In genomic region chr9:24464321-24464951, GRCh38 we compare ENCODE assay signal across 19 cellular contexts.
DNase-seq lines count a peak whose midpoint lies in the region; FAIRE-seq and TF ChIP-seq lines count a peak whose summit lies in the region.
"Had no signal": no experiment of that assay in that cellular context is flagged by ENCODE, and none has a peak within 500 bp of the region (broad histone marks: within the 10 kb centered on the region; RNA-seq: fewer than 3 reads in every experiment).

No MANE protein-coding gene starts in this region.

- H2BK15ac ChIP-seq in mesendoderm (replicated peaks; ENCODE audit: low read depth) = no peak overlapping the region

- H2BK120ac ChIP-seq in mesendoderm (ENCODE audit: low read depth, low read length) = no peak overlapping the region

- H3K4me1 ChIP-seq in mesendoderm (ENCODE audit: control insufficient read depth, low read depth, low read length) = no peaks in the 10 kb centered on the region
- H3K4me1 ChIP-seq: HAP-1, heart left ventricle, left ventricle myocardium inferior, thyroid gland had no signal

- no peak overlapping the region for H3K56ac ChIP-seq in mesendoderm (ENCODE audit: low read length)

- no peak overlapping the region for H3K4ac ChIP-seq in mesendoderm (ENCODE audit: low read depth, low read length)

- no peak overlapping the region for H2BK5ac ChIP-seq in mesendoderm (ENCODE audit: low read length)

- no peaks in the 10 kb centered on the region for H3K36me3 Mint-ChIP-seq in endothelial cell (ENCODE audit: low read depth, unreplicated experiment)
- no peaks in the 10 kb centered on the region for H3K36me3 Mint-ChIP-seq in activated naive CD8-positive, alpha-beta T cell treated with anti-CD3 and anti-CD28 coated beads for 36 hours
- H3K36me3 Mint-ChIP-seq: brain had no signal

- no peak for TF ChIP-seq CTCF in endothelial cell (IDR thresholded peaks at IDR 0.05; ENCODE audit: unreplicated experiment)

- H3K27me3 Mint-ChIP-seq in endothelial cell (ENCODE audit: unreplicated experiment) = no peaks in the 10 kb centered on the region
- H3K27me3 Mint-ChIP-seq in activated naive CD8-positive, alpha-beta T cell treated with anti-CD3 and anti-CD28 coated beads for 36 hours = no peaks in the 10 kb centered on the region

- H3K79me2 ChIP-seq in mesendoderm (ENCODE audit: control insufficient read depth, insufficient read depth, low read length) = no peaks in the 10 kb centered on the region

- FAIRE-seq in H54 (lab: Jason Lieb, UNC) = peak; percentile 89
- FAIRE-seq: endometrium had no signal

- peak overlapping the region; percentile 72 for H3K27ac Mint-ChIP-seq in endothelial cell (ENCODE audit: unreplicated experiment)
- H3K27ac Mint-ChIP-seq in activated naive CD8-positive, alpha-beta T cell treated with anti-CD3 and anti-CD28 coated beads for 36 hours = no peak overlapping the region
- H3K27ac Mint-ChIP-seq: brain had no signal

- no peak overlapping the region for H3K4me3 Mint-ChIP-seq in endothelial cell (ENCODE audit: unreplicated experiment)
- no peak overlapping the region for H3K4me3 Mint-ChIP-seq in activated naive CD8-positive, alpha-beta T cell treated with anti-CD3 and anti-CD28 coated beads for 36 hours
- H3K4me3 Mint-ChIP-seq: brain had no signal

- peaks cover 7% of the 10 kb centered on the region for H3K4me1 Mint-ChIP-seq in endothelial cell (ENCODE audit: unreplicated experiment)
- H3K4me1 Mint-ChIP-seq in activated naive CD8-positive, alpha-beta T cell treated with anti-CD3 and anti-CD28 coated beads for 36 hours = no peaks in the 10 kb centered on the region

- H3K18ac ChIP-seq in mesendoderm (ENCODE audit: low read length) = no peak overlapping the region

- H4K5ac ChIP-seq in mesendoderm (ENCODE audit: low read length) = no peak overlapping the region

- peak overlapping the region; percentile 30 for H3K27ac ChIP-seq in mesendoderm (ENCODE audit: low read depth, low read length)
- H3K27ac ChIP-seq: heart left ventricle, left ventricle myocardium inferior, SK-N-MC, thyroid gland had no signal

- H3K27me3 ChIP-seq in mesendoderm (ENCODE audit: insufficient read depth, low read length, poor library complexity) = no peaks in the 10 kb centered on the region
- H3K27me3 ChIP-seq: heart left ventricle, thyroid gland had no signal

- H3K9ac ChIP-seq in mesendoderm (ENCODE audit: low read length) = no peak overlapping the region

- no peak overlapping the region for H3K4me2 ChIP-seq in mesendoderm (ENCODE audit: low read length)

- H3K9me3 Mint-ChIP-seq in endothelial cell (ENCODE audit: unreplicated experiment) = no peaks in the 10 kb centered on the region
- peaks cover 10% of the 10 kb centered on the region for H3K9me3 Mint-ChIP-seq in activated naive CD8-positive, alpha-beta T cell treated with anti-CD3 and anti-CD28 coated beads for 36 hours
- H3K9me3 Mint-ChIP-seq: brain had no signal

- H3K36me3 ChIP-seq in mesendoderm (ENCODE audit: control insufficient read depth, insufficient read depth, low read length) = no peaks in the 10 kb centered on the region
- H3K36me3 ChIP-seq: HAP-1, heart left ventricle, left ventricle myocardium inferior, thyroid gland had no signal

- no peak overlapping the region for H3K4me3 ChIP-seq in mesendoderm (ENCODE audit: low read length)
- H3K4me3 ChIP-seq: HAP-1, heart left ventricle, left ventricle myocardium inferior, SK-N-MC, thyroid gland had no signal

- DNase-seq in H54 (ENCODE audit: insufficient read length, low spot score) (no peak), NCI-H69 (lab: John Stamatoyannopoulos, UW) (peak; percentile 90), endothelial cell (ENCODE audit: low spot score) (no peak), mesendoderm (peak; percentile 92), NCI-H1694 (lab: John Stamatoyannopoulos, UW) (no peak), NCI-H748 treated with DMSO at 0.1 percent for 48 hours (lab: John Stamatoyannopoulos, UW) (no peak), HUDEP-2 (lab: John Stamatoyannopoulos, UW; ENCODE audit: unreplicated experiment in 76 of 76) (no peak)
- DNase-seq in activated naive CD8-positive, alpha-beta T cell treated with anti-CD3 and anti-CD28 coated beads for 36 hours = no peak
- DNase-seq: activated CD8-positive, alpha-beta memory T cell treated with anti-CD3 and anti-CD28 coated beads for 24 hours; heart left ventricle; left ventricle myocardium inferior; NCI-H2029; right cardiac atrium; stimulated activated CD8-positive, alpha-beta memory T cell treated with anti-CD3 and anti-CD28 coated beads, Interleukin-4, amount 100 ng/mL, for 48 hours; thyroid gland had no signal

- no CpG with 5 or more reads among the region's 2 CpGs for WGBS in mesendoderm (ENCODE audit: extremely low coverage, insufficient coverage, low lambda C conversion rate)

- no peak overlapping the region for H2AK5ac ChIP-seq in mesendoderm (ENCODE audit: low read length)

- TF ChIP-seq POLR2A in H54 (IDR thresholded peaks at IDR 0.05; ENCODE audit: low read depth, low read length) = no peak

- no peak overlapping the region for H3K23ac ChIP-seq in mesendoderm (ENCODE audit: low read length)

- H4K8ac ChIP-seq in mesendoderm (ENCODE audit: low read depth, low read length) = no peak overlapping the region

- H3K79me1 ChIP-seq in mesendoderm (ENCODE audit: low read length) = no peaks in the 10 kb centered on the region

Comparison
In these comparisons a context has a peak if more than half of its experiments do, and no peak if none do; other contexts are left out.
1. DNase-seq: peak in NCI-H69 (single experiment) and mesendoderm (single experiment); none in H54 (single experiment), endothelial cell (single experiment), NCI-H1694 (single experiment), NCI-H748 treated with DMSO at 0.1 percent for 48 hours (single experiment), activated naive CD8-positive, alpha-beta T cell treated with anti-CD3 and anti-CD28 coated beads for 36 hours (single experiment) and HUDEP-2 (0 of 76).